In the genomic region with DNA sequence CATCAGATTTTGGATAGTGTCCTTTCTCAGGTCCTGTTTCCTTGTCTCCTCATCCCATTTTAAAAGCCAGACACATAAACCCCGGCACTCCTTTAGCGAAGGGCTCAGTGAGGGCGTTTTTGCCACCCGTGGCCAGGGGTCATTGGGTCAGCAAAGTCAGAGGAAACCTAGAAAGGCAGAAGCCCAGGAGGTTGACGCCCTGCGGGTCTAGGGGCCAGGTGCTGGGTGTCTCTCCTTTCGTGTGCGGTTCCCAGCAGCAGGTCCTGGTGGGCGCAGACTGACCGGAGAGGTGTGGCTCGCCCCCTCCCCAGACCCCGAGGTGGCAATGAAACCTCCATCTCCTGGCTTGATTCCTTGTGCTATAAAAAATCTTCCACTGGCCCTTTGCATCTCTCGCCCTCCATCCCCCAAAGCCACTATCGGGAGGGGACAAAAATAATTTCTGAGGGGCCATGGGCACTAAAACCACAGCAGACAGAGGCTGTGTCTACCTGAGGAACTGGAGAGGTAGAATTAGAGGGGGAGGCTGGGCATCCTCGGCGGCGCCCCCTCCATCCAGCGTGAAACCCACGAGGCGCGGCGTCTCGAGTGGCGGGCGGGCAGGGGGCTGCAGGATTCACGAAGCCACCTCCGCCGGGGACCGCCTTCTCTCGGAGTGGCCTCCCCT, we compare ENCODE assay signal across 2 cellular contexts.
A peak's percentile ranks its signal among the peaks of the same experiment; 100 is the strongest.
TF ChIP-seq lines count a peak whose summit lies in the region.

No MANE protein-coding gene starts in this region.

TF ChIP-seq in IMR-90, 13 proteins besides CTCF, POLR2A, EP300 and RAD21:
- TF ChIP-seq MXI1 (IDR thresholded peaks at IDR 0.05; ENCODE audit: borderline replicate concordance, low read depth, low read length) (peak; percentile 53; the same call in 1 of the 2 replicates), MAZ (IDR thresholded peaks at IDR 0.05; ENCODE audit: borderline replicate concordance, low read depth, low read length) (no peak)

TF ChIP-seq in GM12878, 131 proteins besides CTCF, POLR2A, EP300 and RAD21:
- TF ChIP-seq CEBPB (IDR thresholded peaks at IDR 0.05; ENCODE audit: borderline replicate concordance in 1 of 2, low read depth in 2 of 2, low read length in 2 of 2) = no peak
- TF ChIP-seq NRF1 (conservative IDR thresholded peaks at IDR 0.05; ENCODE audit: low read depth, low read length) = no peak
- peak; percentile 9; the same call in 1 of the 2 replicates for TF ChIP-seq RUNX3 (IDR thresholded peaks at IDR 0.05; ENCODE audit: low read length)
- TF ChIP-seq STAT1 (conservative IDR thresholded peaks at IDR 0.05) = 0 out of 2 replicates have a peak, but pooled peaks have one; percentile 37
- TF ChIP-seq WRNIP1 (IDR thresholded peaks at IDR 0.05; ENCODE audit: borderline replicate concordance, low read depth, low read length) = no peak
- no peak for TF ChIP-seq SPI1 (IDR thresholded peaks at IDR 0.05; ENCODE audit: borderline replicate concordance, insufficient read depth, low read depth, low read length)
